Comparison of ENCODE assay signal across 8 cellular contexts in genomic region chr11:107457558-107458271, GRCh38. TPM values are rescaled to one million over a fixed set of nuclear protein-coding genes. Genes with fewer than 3 reads are reported as not detected.
DNase-seq lines count a peak whose midpoint lies in the region; ATAC-seq and TF ChIP-seq lines count a peak whose summit lies in the region.

CWF19L2 (minus strand) TSS chr11:107457825; CDS start chr11:107457816, 9 bp downstream.

- H3K36me3 ChIP-seq in liver (ENCODE audit: control insufficient read depth in 4 of 4, insufficient read depth in 3 of 4, low read depth in 1 of 4, low read length in 3 of 4) = peaks cover 3 to 15% (median 12%) of the 10 kb centered on the region in 4 donors

- peak; percentile 50 to 54 for TF ChIP-seq RAD21 in liver (IDR thresholded peaks at IDR 0.05)

- peak within 1 kb of the TSS; percentile 81 to 100 (median 95) for H3K4me3 ChIP-seq in liver (ENCODE audit: low read depth in 1 of 3, low read length in 3 of 3)

- ATAC-seq in GM19395 (IDR thresholded peaks at IDR 0.05; ENCODE audit: unreplicated experiment) = peak; percentile 99
- ATAC-seq in HG03565 (IDR thresholded peaks at IDR 0.05; ENCODE audit: unreplicated experiment) = peak; percentile 95

- DNase-seq in NCI-H774 (lab: John Stamatoyannopoulos, UW) (peak; percentile 97), dermis microvascular lymphatic vessel endothelial cell (ENCODE audit: low read depth in 2 of 2) (peak; percentile 91 to 93)
- peak; percentile 82 to 85 for DNase-seq in activated CD4-positive, alpha-beta T cell treated with anti-CD3 and anti-CD28 coated beads, Interleukin-2, amount 50 U/mL, for 4 hours
- peak; percentile 92 for DNase-seq in stimulated activated CD4-positive, alpha-beta T cell treated with anti-CD3 and anti-CD28 coated beads, Interleukin-4, amount 100 ng/mL, for 24 hours

- peak within 1 kb of the TSS; percentile 46 for H3K27ac ChIP-seq in C4-2B
- peak within 1 kb of the TSS; percentile 55 to 78 for H3K27ac ChIP-seq in liver (ENCODE audit: low read depth in 1 of 2, low read length in 2 of 2)

- peak within 1 kb of the TSS; percentile 96 to 99 for H3K9ac ChIP-seq in liver (ENCODE audit: low read depth in 1 of 2, low read length in 2 of 2)

- H3K4me1 ChIP-seq in liver (ENCODE audit: control insufficient read depth in 4 of 4, insufficient read depth in 4 of 4, low read length in 3 of 4) = peaks cover 0 to 15% (median 11%) of the 10 kb centered on the region in 4 donors

- no peaks in the 10 kb centered on the region for H3K27me3 ChIP-seq in liver (ENCODE audit: control insufficient read depth in 4 of 4, insufficient read depth in 4 of 4, low read length in 3 of 4)

- under 1% methylated on average over 30 of the region's 30 CpGs for WGBS in liver

- TF ChIP-seq CTCF in C4-2B (conservative IDR thresholded peaks at IDR 0.05) (no peak), liver (IDR thresholded peaks at IDR 0.05; ENCODE audit: low read depth, low read length, missing input control) (peak; percentile 11)

- H3K9me3 ChIP-seq in liver (ENCODE audit: control insufficient read depth in 4 of 4, low read length in 3 of 4) = no peaks in the 10 kb centered on the region

TF ChIP-seq in liver, 16 proteins besides CTCF, POLR2A, EP300 and RAD21:
- peak in 1 of 2 donors; percentile 43 for TF ChIP-seq RXRA (IDR thresholded peaks at IDR 0.05)
- peak; percentile 91 for TF ChIP-seq TAF1 (conservative IDR thresholded peaks at IDR 0.05)
- TF ChIP-seq HNF4A (conservative IDR thresholded peaks at IDR 0.05) = peak; percentile 61 to 65
- no peak for TF ChIP-seq ATF3 (IDR thresholded peaks at IDR 0.05)
- TF ChIP-seq YY1 (IDR thresholded peaks at IDR 0.05) = peak; percentile 99
- TF ChIP-seq MAX (IDR thresholded peaks at IDR 0.05) = peak; percentile 73
- TF ChIP-seq FOXA2 (IDR thresholded peaks at IDR 0.05) = no peak
- no peak for TF ChIP-seq NR2F2 (IDR thresholded peaks at IDR 0.05)
- TF ChIP-seq GABPA (IDR thresholded peaks at IDR 0.05 in 1 of 2, conservative IDR thresholded peaks at IDR 0.05 in 1 of 2) = peak; percentile 55 to 91
- TF ChIP-seq HNF4G (IDR thresholded peaks at IDR 0.05) = no peak
- peak; percentile 94 for TF ChIP-seq ZBTB33 (IDR thresholded peaks at IDR 0.05)
- peak; percentile 42 for TF ChIP-seq FOXA1 (IDR thresholded peaks at IDR 0.05)
- TF ChIP-seq EGR1 (IDR thresholded peaks at IDR 0.05; ENCODE audit: low read depth in 2 of 2) = no peak
- TF ChIP-seq SP1 (IDR thresholded peaks at IDR 0.05) = peak; percentile 35
- TF ChIP-seq JUND (IDR thresholded peaks at IDR 0.05) = peak in 1 of 2 donors; percentile 25
- TF ChIP-seq REST (IDR thresholded peaks at IDR 0.05) = no peak

RNA-seq across cellular contexts. Expression of gene CWF19L2, which starts in this region (rescaled TPM):
- total RNA-seq in dermis microvascular lymphatic vessel endothelial cell (7.6 and 8.1 TPM in 2 replicates), liver (10 to 100 TPM in 1 of 2 donors, 1 to 10 TPM in 1; 8.2 to 10.7 TPM)
- 1 to 10 TPM; 2.0 to 3.4 TPM for polyA plus RNA-seq in liver

Comparison
In these comparisons a context has a peak if more than half of its experiments do, and no peak if none do; other contexts are left out.
1. Peak in every context shown above with its lines: DNase-seq, ATAC-seq, H3K4me3 ChIP-seq and H3K27ac ChIP-seq.